In the genomic region with DNA sequence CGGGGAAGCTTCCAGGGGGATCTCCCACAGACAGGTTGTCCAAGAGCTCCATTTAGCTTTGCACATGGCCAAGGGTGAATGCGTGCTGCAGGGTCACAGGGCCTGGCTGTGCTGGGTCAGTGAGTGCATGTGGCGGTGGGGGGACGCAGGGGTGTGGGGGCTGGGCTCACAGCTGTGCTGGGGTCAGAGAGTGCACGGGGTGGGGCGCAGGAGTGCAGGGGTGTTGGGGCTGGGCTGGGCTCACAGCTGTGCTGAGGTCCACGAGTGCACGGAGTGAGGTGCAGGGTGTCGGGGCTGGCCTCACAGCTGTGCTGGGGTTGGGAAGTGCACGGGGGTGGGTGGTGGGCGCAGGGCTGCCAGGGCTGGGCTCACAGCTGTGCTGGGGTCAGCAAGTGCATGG, we compare ENCODE assay signal across 15 cellular contexts.
DNase-seq lines count a peak whose midpoint lies in the region; ATAC-seq and TF ChIP-seq lines count a peak whose summit lies in the region.
"Had no signal": no experiment of that assay in that cellular context is flagged by ENCODE, and none has a peak within 500 bp of the region (broad histone marks: within the 10 kb centered on the region; RNA-seq: fewer than 3 reads in every experiment).

No MANE protein-coding gene starts in this region.

- ATAC-seq in GM19023 (IDR thresholded peaks at IDR 0.05; ENCODE audit: unreplicated experiment) (no peak), GM21515 (IDR thresholded peaks at IDR 0.05; ENCODE audit: unreplicated experiment) (no peak)
- ATAC-seq: K562, PC-3 had no signal

- peak overlapping the region; percentile 74 for H3K27ac ChIP-seq in iPS-18a (ENCODE audit: low read length)
- H3K27ac ChIP-seq in neural progenitor cell = no peak overlapping the region
- H3K27ac ChIP-seq: BLaER1, SJSA1 had no signal

- H3K9ac ChIP-seq in NT2/D1 (ENCODE audit: insufficient read length, low read depth) (no peak overlapping the region), iPS-18a (ENCODE audit: low read length) (peak overlapping the region; percentile 46), neural progenitor cell (no peak overlapping the region)
- H3K9ac ChIP-seq: BLaER1 had no signal

- H3K79me2 ChIP-seq in neural progenitor cell (ENCODE audit: low read depth) = no peaks in the 10 kb centered on the region

- H3K9me3 ChIP-seq in NT2/D1 (ENCODE audit: insufficient read depth, low read length) (peaks cover 8% of the 10 kb centered on the region; the same call in 1 of the 2 replicates), iPS-18a (ENCODE audit: control insufficient read depth, low read depth, low read length) (no peaks in the 10 kb centered on the region), neural progenitor cell (ENCODE audit: low read depth) (no peaks in the 10 kb centered on the region)
- H3K9me3 ChIP-seq: BLaER1 had no signal

- no peaks in the 10 kb centered on the region for H3K36me3 Mint-ChIP-seq in neural progenitor cell
- no peaks in the 10 kb centered on the region for H3K36me3 Mint-ChIP-seq in type B pancreatic cell
- H3K36me3 Mint-ChIP-seq: CD8-positive, alpha-beta memory T cell had no signal

- H3K27ac Mint-ChIP-seq in neural progenitor cell (peak overlapping the region; percentile 53), type B pancreatic cell (no peak overlapping the region)
- H3K27ac Mint-ChIP-seq: CD8-positive, alpha-beta memory T cell had no signal

- H3K4me3 Mint-ChIP-seq in neural progenitor cell (no peak overlapping the region), type B pancreatic cell (no peak overlapping the region)
- H3K4me3 Mint-ChIP-seq: CD8-positive, alpha-beta memory T cell had no signal

- H4K20me1 ChIP-seq in neural progenitor cell (ENCODE audit: low read depth) = no peaks in the 10 kb centered on the region
- H4K20me1 ChIP-seq: BLaER1 had no signal

- peak overlapping the region; percentile 68 for H3K4me2 ChIP-seq in neural progenitor cell
- H3K4me2 ChIP-seq: BLaER1 had no signal

- H3K27me3 ChIP-seq in NT2/D1 (ENCODE audit: insufficient read depth, insufficient read length) (peaks cover 60% of the 10 kb centered on the region), iPS-18a (ENCODE audit: control insufficient read depth, insufficient read depth, low read length) (peaks cover 31% of the 10 kb centered on the region), neural progenitor cell (peaks cover 52% of the 10 kb centered on the region)
- H3K27me3 ChIP-seq: SJSA1 had no signal

- H2AFZ ChIP-seq in neural progenitor cell (replicated peaks) = no peak overlapping the region

- H3K9me3 Mint-ChIP-seq in neural progenitor cell = peaks cover 2% of the 10 kb centered on the region
- H3K9me3 Mint-ChIP-seq in type B pancreatic cell = no peaks in the 10 kb centered on the region
- H3K9me3 Mint-ChIP-seq: CD8-positive, alpha-beta memory T cell had no signal

- DNase-seq in NT2/D1 (ENCODE audit: low read depth, low spot score) (no peak), neural progenitor cell (ENCODE audit: low spot score) (peak; percentile 25), type B pancreatic cell (ENCODE audit: extremely low spot score, unreplicated experiment) (peak; percentile 49), NCI-H146 (lab: John Stamatoyannopoulos, UW) (no peak)
- DNase-seq: CD8-positive, alpha-beta memory T cell; NCI-H1092 treated with DMSO at 0.1 percent for 48 hours; NCI-H187; NCI-H446; PC-3 had no signal

- peaks cover 13% of the 10 kb centered on the region for H3K27me3 Mint-ChIP-seq in neural progenitor cell (ENCODE audit: insufficient read depth, low read depth)
- peaks cover 54% of the 10 kb centered on the region for H3K27me3 Mint-ChIP-seq in type B pancreatic cell

- H3K4me3 ChIP-seq in NT2/D1 (ENCODE audit: insufficient read length, low read depth) (peak overlapping the region; percentile 21), iPS-18a (ENCODE audit: low read length) (peak overlapping the region; percentile 55), neural progenitor cell (no peak overlapping the region)
- H3K4me3 ChIP-seq: BLaER1, K562, SJSA1 had no signal

- H3K4me1 ChIP-seq in NT2/D1 (ENCODE audit: insufficient read depth, insufficient read length) (no peaks in the 10 kb centered on the region), iPS-18a (ENCODE audit: control insufficient read depth, low read depth, low read length) (peaks cover 26% of the 10 kb centered on the region), neural progenitor cell (peaks cover 13% of the 10 kb centered on the region)
- H3K4me1 ChIP-seq: SJSA1 had no signal

- H3K36me3 ChIP-seq in NT2/D1 (ENCODE audit: insufficient read depth, insufficient read length, low read length) (no peaks in the 10 kb centered on the region), iPS-18a (ENCODE audit: control insufficient read depth, low read depth, low read length) (no peaks in the 10 kb centered on the region), neural progenitor cell (no peaks in the 10 kb centered on the region)
- H3K36me3 ChIP-seq: BLaER1, SJSA1 had no signal

- peaks cover 6% of the 10 kb centered on the region for H3F3A ChIP-seq in neural progenitor cell (ENCODE audit: low read depth)

- TF ChIP-seq CTCF in neural progenitor cell (IDR thresholded peaks at IDR 0.05) (no peak), type B pancreatic cell (conservative IDR thresholded peaks at IDR 0.05) (no peak)

- H3K4me1 Mint-ChIP-seq in neural progenitor cell (peaks cover 27% of the 10 kb centered on the region), type B pancreatic cell (ENCODE audit: unreplicated experiment) (no peaks in the 10 kb centered on the region)
- H3K4me1 Mint-ChIP-seq: CD8-positive, alpha-beta memory T cell had no signal

Comparison
In these comparisons a context has a peak if more than half of its experiments do, and no peak if none do; other contexts are left out.
1. DNase-seq: peak in neural progenitor cell (single experiment) and type B pancreatic cell (single experiment); none in NT2/D1 (single experiment) and NCI-H146 (single experiment).